Comparison of ENCODE assay signal across 22 cellular contexts in genomic region chr1:50531601-50532000, GRCh38.
DNase-seq lines count a peak whose midpoint lies in the region; ATAC-seq and TF ChIP-seq lines count a peak whose summit lies in the region.
"Had no signal": no experiment of that assay in that cellular context is flagged by ENCODE, and none has a peak within 500 bp of the region (broad histone marks: within the 10 kb centered on the region; RNA-seq: fewer than 3 reads in every experiment).

No MANE protein-coding gene starts in this region.

- no peak overlapping the region for H3K18ac ChIP-seq in neuronal stem cell (ENCODE audit: low read length)

- H4K8ac ChIP-seq in neuronal stem cell (ENCODE audit: low read depth, low read length), result no peak overlapping the region

- H3K4me3 ChIP-seq in HUES48 (ENCODE audit: low read depth, low read length) (no peak overlapping the region), endodermal cell (ENCODE audit: low read length) (no peak overlapping the region), neuronal stem cell (ENCODE audit: low read length in 2 of 2) (no peak overlapping the region), left ventricle myocardium inferior (no peak overlapping the region)
- H3K4me3 ChIP-seq: GM12878, MG63 had no signal

- no peak overlapping the region for H2AK5ac ChIP-seq in neuronal stem cell (ENCODE audit: low read depth, low read length)

- H3K9ac ChIP-seq in HUES48 (ENCODE audit: low read depth, low read length) (no peak overlapping the region), endodermal cell (ENCODE audit: extremely low read depth, low read length, poor library complexity, severe bottlenecking) (peak overlapping the region; percentile 7), neuronal stem cell (ENCODE audit: low read depth, low read length, poor library complexity) (no peak overlapping the region)

- H3K27ac ChIP-seq in HUES48 (ENCODE audit: low read depth, low read length) (peak overlapping the region; percentile 24), endodermal cell (ENCODE audit: low read depth, low read length) (no peak overlapping the region), neuronal stem cell (replicated peaks; ENCODE audit: low read length) (no peak overlapping the region), left ventricle myocardium inferior (replicated peaks) (no peak overlapping the region)
- H3K27ac ChIP-seq: RWPE1 had no signal

- no peak overlapping the region for H2BK15ac ChIP-seq in neuronal stem cell (ENCODE audit: low read length)

- intact Hi-C loops in left ventricle myocardium inferior (cut with micrococcal nuclease), result no loop called here

- H3K36me3 ChIP-seq in HUES48 (ENCODE audit: control insufficient read depth, insufficient read depth, low read length), result no peaks in the 10 kb centered on the region
- peaks cover 10% of the 10 kb centered on the region for H3K36me3 ChIP-seq in endodermal cell (ENCODE audit: control insufficient read depth, insufficient read depth, low read length)
- H3K36me3 ChIP-seq in neuronal stem cell (replicated peaks in 1 of 2; ENCODE audit: control insufficient read depth in 2 of 2, insufficient read depth in 2 of 2, low read length in 2 of 2), result no peaks in the 10 kb centered on the region
- peaks cover 21% of the 10 kb centered on the region for H3K36me3 ChIP-seq in left ventricle myocardium inferior

- POLR2A ChIA-PET in WTC11 (lab: Charles Lee), result no interaction called here

- H2BK5ac ChIP-seq in neuronal stem cell (ENCODE audit: low read length), result no peak overlapping the region

- H3K23ac ChIP-seq in neuronal stem cell (ENCODE audit: low read depth, low read length, poor library complexity), result no peak overlapping the region

- H2BK120ac ChIP-seq in neuronal stem cell (ENCODE audit: low read depth, low read length), result no peak overlapping the region

- H2AFZ ChIP-seq in neuronal stem cell (ENCODE audit: low read length), result no peak overlapping the region

- no peaks in the 10 kb centered on the region for H3K9me3 ChIP-seq in HUES48 (ENCODE audit: control insufficient read depth, insufficient read depth, low read length)
- H3K9me3 ChIP-seq in endodermal cell (ENCODE audit: control insufficient read depth, low read length), result no peaks in the 10 kb centered on the region
- H3K9me3 ChIP-seq in neuronal stem cell (replicated peaks in 1 of 2; ENCODE audit: control insufficient read depth in 2 of 2, insufficient read depth in 1 of 2, low read depth in 1 of 2, low read length in 2 of 2), result no peaks in the 10 kb centered on the region
- H3K9me3 ChIP-seq in left ventricle myocardium inferior (replicated peaks), result no peaks in the 10 kb centered on the region
- H3K9me3 ChIP-seq: MG63 had no signal

- ATAC-seq in WTC11, result no peak
- no peak for ATAC-seq in HG03159 (IDR thresholded peaks at IDR 0.05; ENCODE audit: unreplicated experiment)
- ATAC-seq: GM12878, Panc1 had no signal

- H3K9me3 Mint-ChIP-seq in WTC11 (no peaks in the 10 kb centered on the region), endodermal cell (no peaks in the 10 kb centered on the region)

- H3K27me3 Mint-ChIP-seq in WTC11 (ENCODE audit: low read depth), result no peaks in the 10 kb centered on the region
- H3K27me3 Mint-ChIP-seq in endodermal cell (ENCODE audit: insufficient read depth), result no peaks in the 10 kb centered on the region
- H3K27me3 Mint-ChIP-seq: CD4-positive, CD25-positive, alpha-beta regulatory T cell had no signal

- H3K27ac Mint-ChIP-seq in WTC11 (peak overlapping the region; percentile 36; the same call in 1 of the 2 replicates), endodermal cell (peak overlapping the region; percentile 87)
- H3K27ac Mint-ChIP-seq: CD4-positive, CD25-positive, alpha-beta regulatory T cell had no signal

- no peak overlapping the region for H3K4me2 ChIP-seq in neuronal stem cell (ENCODE audit: insufficient read depth, low read length, poor library complexity, severe bottlenecking)

- no peak for TF ChIP-seq CTCF in WTC11 (IDR thresholded peaks at IDR 0.05)
- TF ChIP-seq CTCF in endodermal cell (conservative IDR thresholded peaks at IDR 0.05), result no peak
- no peak for TF ChIP-seq CTCF in left ventricle myocardium inferior (IDR thresholded peaks at IDR 0.05; ENCODE audit: borderline replicate concordance)

- peak; percentile 26 for DNase-seq in EL
- no peak for DNase-seq in WTC11 (ENCODE audit: low spot score)
- DNase-seq in endodermal cell, result no peak
- DNase-seq in neuronal stem cell (ENCODE audit: low spot score), result no peak
- DNase-seq in left ventricle myocardium inferior, result no peak
- no peak for DNase-seq in NCI-H1930 (lab: John Stamatoyannopoulos, UW)
- DNase-seq: 8988T; ACHN; CD4-positive, CD25-positive, alpha-beta regulatory T cell; GDM1; KG1; MG63; NCI-H1105 treated with DMSO at 0.1 percent for 48 hours; NCI-H146; NCI-H2029; NCI-H526 treated with DMSO at 0.1 percent for 48 hours; SHP77 treated with DMSO at 0.1 percent for 48 hours had no signal

- H3K27me3 ChIP-seq in HUES48 (ENCODE audit: control insufficient read depth, insufficient read depth, low read length) (no peaks in the 10 kb centered on the region), endodermal cell (ENCODE audit: control insufficient read depth, insufficient read depth, low read length, poor library complexity, severe bottlenecking) (no peaks in the 10 kb centered on the region), neuronal stem cell (ENCODE audit: control insufficient read depth in 3 of 3, insufficient read depth in 3 of 3, low read depth in 1 of 3, low read length in 3 of 3) (no peaks in the 10 kb centered on the region), left ventricle myocardium inferior (ENCODE audit: low read depth) (no peaks in the 10 kb centered on the region)
- H3K27me3 ChIP-seq: MG63 had no signal

- peaks cover 22% of the 10 kb centered on the region for H3K4me1 Mint-ChIP-seq in WTC11
- peaks cover 27% of the 10 kb centered on the region for H3K4me1 Mint-ChIP-seq in endodermal cell

- H3K14ac ChIP-seq in neuronal stem cell (ENCODE audit: low read length), result no peak overlapping the region

- H3K4ac ChIP-seq in neuronal stem cell (ENCODE audit: low read length), result no peak overlapping the region

- H3K36me3 Mint-ChIP-seq in WTC11, result no peaks in the 10 kb centered on the region
- peaks cover 6% of the 10 kb centered on the region for H3K36me3 Mint-ChIP-seq in endodermal cell (ENCODE audit: low read depth)

- no peak overlapping the region for H4K91ac ChIP-seq in neuronal stem cell (ENCODE audit: low read depth, low read length, poor library complexity)

- no peak overlapping the region for H3K4me3 Mint-ChIP-seq in WTC11
- H3K4me3 Mint-ChIP-seq in endodermal cell, result no peak overlapping the region
- H3K4me3 Mint-ChIP-seq: CD4-positive, CD25-positive, alpha-beta regulatory T cell had no signal

- peaks cover 10% of the 10 kb centered on the region for H3K4me1 ChIP-seq in HUES48 (ENCODE audit: control insufficient read depth, insufficient read depth, low read length)
- H3K4me1 ChIP-seq in endodermal cell (ENCODE audit: control insufficient read depth, insufficient read depth, low read length), result peaks cover 9% of the 10 kb centered on the region
- H3K4me1 ChIP-seq in neuronal stem cell (ENCODE audit: control insufficient read depth in 2 of 2, insufficient read depth in 1 of 2, low read depth in 1 of 2, low read length in 2 of 2), result no peaks in the 10 kb centered on the region
- H3K4me1 ChIP-seq in left ventricle myocardium inferior, result no peaks in the 10 kb centered on the region

- H3K79me1 ChIP-seq in neuronal stem cell (ENCODE audit: low read depth, low read length), result no peaks in the 10 kb centered on the region

- CTCF ChIA-PET in WTC11 (lab: Charles Lee), result no interaction called here

- H2BK12ac ChIP-seq in neuronal stem cell (ENCODE audit: low read length), result no peak overlapping the region

- 100% methylated on average over 1 of the region's 1 CpG; no CpG with 5 or more reads in 1 of the 2 experiments for WGBS in endodermal cell (ENCODE audit: insufficient coverage in 1 of 2, insufficient read length in 1 of 2), 2 experiments
- WGBS in neuronal stem cell (ENCODE audit: extremely low coverage in 2 of 2, insufficient read length in 2 of 2, insufficient replicate concordance in 1 of 2), 2 donors, result no CpG with 5 or more reads among the region's 1 CpG

TF ChIP-seq in WTC11, 78 proteins besides CTCF, POLR2A, EP300 and RAD21:
- TF ChIP-seq ETV6 (CRISPR knock-in tag; IDR thresholded peaks at IDR 0.05), result no peak
- TF ChIP-seq, protein P1, sequence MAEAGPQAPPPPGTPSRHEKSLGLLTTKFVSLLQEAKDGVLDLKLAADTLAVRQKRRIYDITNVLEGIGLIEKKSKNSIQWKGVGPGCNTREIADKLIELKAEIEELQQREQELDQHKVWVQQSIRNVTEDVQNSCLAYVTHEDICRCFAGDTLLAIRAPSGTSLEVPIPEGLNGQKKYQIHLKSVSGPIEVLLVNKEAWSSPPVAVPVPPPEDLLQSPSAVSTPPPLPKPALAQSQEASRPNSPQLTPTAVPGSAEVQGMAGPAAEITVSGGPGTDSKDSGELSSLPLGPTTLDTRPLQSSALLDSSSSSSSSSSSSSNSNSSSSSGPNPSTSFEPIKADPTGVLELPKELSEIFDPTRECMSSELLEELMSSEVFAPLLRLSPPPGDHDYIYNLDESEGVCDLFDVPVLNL (CRISPR knock-in tag; IDR thresholded peaks at IDR 0.05; ENCODE audit: borderline replicate concordance, low read depth), result no peak
- TF ChIP-seq, protein P2, sequence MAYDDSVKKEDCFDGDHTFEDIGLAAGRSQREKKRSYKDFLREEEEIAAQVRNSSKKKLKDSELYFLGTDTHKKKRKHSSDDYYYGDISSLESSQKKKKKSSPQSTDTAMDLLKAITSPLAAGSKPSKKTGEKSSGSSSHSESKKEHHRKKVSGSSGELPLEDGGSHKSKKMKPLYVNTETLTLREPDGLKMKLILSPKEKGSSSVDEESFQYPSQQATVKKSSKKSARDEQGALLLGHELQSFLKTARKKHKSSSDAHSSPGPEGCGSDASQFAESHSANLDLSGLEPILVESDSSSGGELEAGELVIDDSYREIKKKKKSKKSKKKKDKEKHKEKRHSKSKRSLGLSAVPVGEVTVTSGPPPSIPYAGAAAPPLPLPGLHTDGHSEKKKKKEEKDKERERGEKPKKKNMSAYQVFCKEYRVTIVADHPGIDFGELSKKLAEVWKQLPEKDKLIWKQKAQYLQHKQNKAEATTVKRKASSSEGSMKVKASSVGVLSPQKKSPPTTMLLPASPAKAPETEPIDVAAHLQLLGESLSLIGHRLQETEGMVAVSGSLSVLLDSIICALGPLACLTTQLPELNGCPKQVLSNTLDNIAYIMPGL (CRISPR knock-in tag; IDR thresholded peaks at IDR 0.05), result no peak
